ENCODE assay signal across 11 cellular contexts in genomic region chr7:44990520-44991023, GRCh38. TPM values are rescaled to one million over a fixed set of nuclear protein-coding genes. Genes with fewer than 3 reads are reported as not detected.
DNase-seq lines count a peak whose midpoint lies in the region; TF ChIP-seq lines count a peak whose summit lies in the region.
"Had no signal": no experiment of that assay in that cellular context is flagged by ENCODE, and none has a peak within 500 bp of the region (broad histone marks: within the 10 kb centered on the region; RNA-seq: fewer than 3 reads in every experiment).

No MANE protein-coding gene starts in this region.

- H3K4me1 ChIP-seq in ovary (ENCODE audit: insufficient read depth) (no peaks in the 10 kb centered on the region), neural progenitor cell (peaks cover 6% of the 10 kb centered on the region)

- H3K4me3 Mint-ChIP-seq in neural crest cell (peak overlapping the region; percentile 60), neural progenitor cell (no peak overlapping the region)

- H3K9ac ChIP-seq in neural progenitor cell: no peak overlapping the region

- peaks cover 19% of the 10 kb centered on the region for H3K79me2 ChIP-seq in neural progenitor cell (ENCODE audit: low read depth)

- no peak for TF ChIP-seq CTCF in choroid plexus epithelial cell (conservative IDR thresholded peaks at IDR 0.05; ENCODE audit: low read depth, low read length)
- no peak for TF ChIP-seq CTCF in neural crest cell (conservative IDR thresholded peaks at IDR 0.05)
- no peak for TF ChIP-seq CTCF in ovary (IDR thresholded peaks at IDR 0.05)
- no peak for TF ChIP-seq CTCF in neural progenitor cell (IDR thresholded peaks at IDR 0.05)

- no peak for TF ChIP-seq EP300 in ovary (IDR thresholded peaks at IDR 0.05)

- H4K20me1 ChIP-seq in neural progenitor cell (ENCODE audit: low read depth): no peaks in the 10 kb centered on the region

- H2AFZ ChIP-seq in neural progenitor cell (replicated peaks): no peak overlapping the region

- H3K27me3 ChIP-seq in ovary (no peaks in the 10 kb centered on the region), neural progenitor cell (no peaks in the 10 kb centered on the region)
- H3K27me3 ChIP-seq: left lung, thyroid gland had no signal

- TF ChIP-seq POLR2A in ovary (IDR thresholded peaks at IDR 0.05): no peak

- H3K4me3 ChIP-seq in choroid plexus epithelial cell (ENCODE audit: low read depth, low read length) (no peak overlapping the region), ovary (no peak overlapping the region), neural progenitor cell (no peak overlapping the region)
- H3K4me3 ChIP-seq: left lung, thyroid gland had no signal

- DNase-seq in DMS153 (lab: John Stamatoyannopoulos, UW) (peak; percentile 53), NCI-H2227 treated with DMSO at 0.1 percent for 48 hours (lab: John Stamatoyannopoulos, UW) (peak; percentile 27), choroid plexus epithelial cell (ENCODE audit: low read depth) (peak; percentile 55), neural crest cell (ENCODE audit: low read depth, low spot score) (no peak), ovary (no peak), neural progenitor cell (ENCODE audit: low spot score) (no peak), cerebellar nuclear complex (lab: John Stamatoyannopoulos, UW) (no peak), HUDEP-2 (lab: John Stamatoyannopoulos, UW; ENCODE audit: unreplicated experiment in 76 of 76) (no peak)
- DNase-seq: activated T-cell treated with anti-CD3 and anti-CD28 coated beads for 4 hours, left lung, thyroid gland had no signal

- H3K9me3 Mint-ChIP-seq in neural crest cell (no peaks in the 10 kb centered on the region), neural progenitor cell (no peaks in the 10 kb centered on the region)

- H3K36me3 Mint-ChIP-seq in neural crest cell (ENCODE audit: low read depth) (peaks cover 4% of the 10 kb centered on the region), neural progenitor cell (peaks cover 5% of the 10 kb centered on the region)

- H3K27me3 Mint-ChIP-seq in neural crest cell (ENCODE audit: low read depth): no peaks in the 10 kb centered on the region
- peaks cover 3% of the 10 kb centered on the region for H3K27me3 Mint-ChIP-seq in neural progenitor cell (ENCODE audit: insufficient read depth, low read depth)

- intact Hi-C loops in ovary (cut with DNase I): no loop called here

- H3K36me3 ChIP-seq in ovary (no peaks in the 10 kb centered on the region), neural progenitor cell (no peaks in the 10 kb centered on the region)
- H3K36me3 ChIP-seq: thyroid gland had no signal

- peaks cover 26% of the 10 kb centered on the region for H3F3A ChIP-seq in neural progenitor cell (ENCODE audit: low read depth)

- no peak overlapping the region for H3K4me2 ChIP-seq in neural progenitor cell

- H3K9me3 ChIP-seq in ovary (no peaks in the 10 kb centered on the region), neural progenitor cell (ENCODE audit: low read depth) (no peaks in the 10 kb centered on the region)
- H3K9me3 ChIP-seq: left lung, thyroid gland had no signal

- H3K4me1 Mint-ChIP-seq in neural crest cell (peaks cover 31% of the 10 kb centered on the region), neural progenitor cell (peaks cover 12% of the 10 kb centered on the region)

- H3K27ac ChIP-seq in ovary: peak overlapping the region in 1 of 2 donors; percentile 10
- H3K27ac ChIP-seq in neural progenitor cell: no peak overlapping the region

- peak overlapping the region; percentile 66 for H3K27ac Mint-ChIP-seq in neural crest cell (ENCODE audit: unreplicated experiment)
- H3K27ac Mint-ChIP-seq in neural progenitor cell: no peak overlapping the region

- WGBS in ovary, 3 donors: 35 to 52% (median 48%) methylated on average over 4 of the region's 4 CpGs

RNA-seq across cellular contexts. Expression of gene CCM2, which starts 9.4 kb away (rescaled TPM):
- total RNA-seq in neural crest cell (35.7 and 39.0 TPM in 2 replicates), ovary (10 to 100 TPM; 16.2 to 34.6 (median 23.5) TPM), neural progenitor cell (ENCODE audit: low replicate concordance) (21.8 and 37.5 TPM in 2 replicates)
- polyA plus RNA-seq in ovary: 10 to 100 TPM; 21.2 to 23.1 TPM

RNA-seq across cellular contexts. Expression of gene MYO1G, which starts 11.8 kb away (rescaled TPM):
- 0.49 and 0.64 TPM in 2 replicates for total RNA-seq in neural crest cell
- 1 to 10 TPM in 4 of 7 donors, under 1 TPM in 3; 0.48 to 2.4 (median 1.0) TPM for total RNA-seq in ovary
- polyA plus RNA-seq in ovary: 1 to 10 TPM in 1 of 2 donors, under 1 TPM in 1; 0.64 to 1.1 TPM
- total RNA-seq in neural progenitor cell (ENCODE audit: low replicate concordance): 0.03 TPM in 1 of 2 replicates, not detected in the other

Comparison
In these comparisons a context has a peak if more than half of its experiments do, and no peak if none do; other contexts are left out.
1. DNase-seq: peak in DMS153 (single experiment), NCI-H2227 treated with DMSO at 0.1 percent for 48 hours (single experiment) and choroid plexus epithelial cell (single experiment); none in neural crest cell (single experiment), ovary (0 of 5), neural progenitor cell (single experiment), cerebellar nuclear complex (0 of 2) and HUDEP-2 (0 of 76).